31 cellular contexts compared by ENCODE assay signal in genomic region chr11:98862169-98862568, GRCh38.
"Had no signal": no experiment of that assay in that cellular context is flagged by ENCODE, and none has a peak within 500 bp of the region (broad histone marks: within the 10 kb centered on the region; RNA-seq: fewer than 3 reads in every experiment).

No MANE protein-coding gene starts in this region.

- H3K9me3 ChIP-seq: adrenal gland, body of pancreas, breast epithelium had no signal

- DNase-seq: activated B cell treated with CpG ODN at 0.5 μM for 24 hours; activated CD4-positive, alpha-beta memory T cell treated with anti-CD3 and anti-CD28 coated beads for 36 hours; activated CD4-positive, alpha-beta T cell treated with anti-CD3 and anti-CD28 coated beads for 4 hours; activated CD4-positive, alpha-beta T cell treated with anti-CD3 and anti-CD28 coated beads, Interleukin-2, amount 10 ng/mL, durations not matched to agents 24 days and 14 days; activated CD4-positive, alpha-beta T cell treated with anti-CD3 and anti-CD28 coated beads, Interleukin-2, amount 50 U/mL, for 1 hour; activated CD4-positive, alpha-beta T cell treated with anti-CD3 and anti-CD28 coated beads, Interleukin-2, amount 50 U/mL, for 4 hours; activated CD4-positive, CD25-positive, alpha-beta regulatory T cell treated with anti-CD3 and anti-CD28 coated beads, Interleukin-2, amount 50 U/mL, for 72 hours; activated CD8-positive, alpha-beta memory T cell treated with anti-CD3 and anti-CD28 coated beads, Interleukin-2, amount 50 U/mL, for 4 hours; activated CD8-positive, alpha-beta T cell treated with anti-CD3 and anti-CD28 coated beads for 36 hours; activated effector memory CD4-positive, alpha-beta T cell treated with anti-CD3 and anti-CD28 coated beads, Interleukin-2, amount 50 U/mL, for 16 hours; activated gamma-delta T cell treated with Interleukin-2 at 50 U/mL for 16 hours; activated naive CD4-positive, alpha-beta T cell; activated naive CD4-positive, alpha-beta T cell treated with anti-CD3 and anti-CD28 coated beads for 36 hours; activated naive CD4-positive, alpha-beta T cell treated with anti-CD3 and anti-CD28 coated beads, Interleukin-2, amount 50 U/mL, for 16 hours; activated naive CD8-positive, alpha-beta T cell treated with anti-CD3 and anti-CD28 coated beads for 36 hours; activated T-cell treated with anti-CD3 and anti-CD28 coated beads for 4 hours; activated T-cell treated with anti-CD3 and anti-CD28 coated beads, Interleukin-2, amount 50 U/mL, for 1 hour; activated T-cell treated with anti-CD3 and anti-CD28 coated beads, Interleukin-2, amount 50 U/mL, for 4 hours; activated T-cell treated with anti-CD3 and anti-CD28 coated beads, Interleukin-2, amount 50 U/mL, for 72 hours; adrenal gland; amniotic stem cell; aorta; body of pancreas; brain microvascular endothelial cell; central memory CD4-positive, alpha-beta T cell; T-helper 2 cell; T-helper 9 cell had no signal

- H3K36me3 ChIP-seq: adrenal gland, brain microvascular endothelial cell, breast epithelium had no signal

- ATAC-seq: activated CD8-positive, alpha-beta T cell treated with anti-CD3 and anti-CD28 coated beads for 36 hours; activated naive CD4-positive, alpha-beta T cell treated with anti-CD3 and anti-CD28 coated beads, Interleukin-2, amount 50 U/mL, for 72 hours; activated T-cell treated with anti-CD3 and anti-CD28 coated beads, Interleukin-2, amount 50 U/mL, for 4 hours; activated T-cell treated with anti-CD3 and anti-CD28 coated beads, Interleukin-2, amount 50 U/mL, for 72 hours; activated T-helper 17 cell treated with anti-CD3 and anti-CD28 coated beads, Interleukin-2, amount 50 U/mL, for 72 hours; body of pancreas had no signal

- H3K4me3 ChIP-seq: adrenal gland, body of pancreas, breast epithelium had no signal

- H3K27ac ChIP-seq: adrenal gland, body of pancreas, brain microvascular endothelial cell, breast epithelium, VCaP had no signal

- H3K27me3 ChIP-seq: adrenal gland, body of pancreas, brain microvascular endothelial cell, breast epithelium had no signal

- H3K4me1 ChIP-seq: adrenal gland, body of pancreas, breast epithelium had no signal
